36 cellular contexts compared by ENCODE assay signal in the genomic region with DNA sequence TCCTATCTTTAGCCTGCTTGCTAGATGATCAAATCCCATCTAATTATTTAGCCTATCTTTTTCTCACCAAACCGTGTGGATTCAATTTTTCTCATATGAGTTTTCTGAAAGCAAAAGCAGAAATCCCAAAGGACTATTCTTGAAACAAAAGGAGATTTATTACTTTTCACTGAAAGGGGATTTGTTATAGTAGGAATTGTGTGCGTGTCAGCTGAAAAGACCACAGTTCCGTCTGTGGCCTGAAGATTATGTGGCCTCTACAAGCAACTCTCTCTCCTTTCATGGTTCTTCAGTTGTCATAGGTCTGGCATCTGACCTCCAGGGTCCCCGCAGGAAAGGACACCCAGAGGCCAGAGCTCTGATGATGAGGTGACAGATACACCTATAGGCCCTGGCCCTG.
"Had no signal": no experiment of that assay in that cellular context is flagged by ENCODE, and none has a peak within 500 bp of the region (broad histone marks: within the 10 kb centered on the region; RNA-seq: fewer than 3 reads in every experiment).

No MANE protein-coding gene starts in this region.

- H3K4me3 Mint-ChIP-seq: activated CD4-positive, alpha-beta memory T cell treated with anti-CD3 and anti-CD28 coated beads, Interleukin-2, amount 10 ng/mL, durations not matched to agents 7 days and 5 days; activated CD4-positive, alpha-beta T cell treated with anti-CD3 and anti-CD28 coated beads for 36 hours; activated CD4-positive, alpha-beta T cell treated with anti-CD3 and anti-CD28 coated beads, Interleukin-2, amount 10 ng/mL, durations not matched to agents 7 days and 5 days; activated CD8-positive, alpha-beta memory T cell treated with anti-CD3 and anti-CD28 coated beads, Interleukin-2, amount 10 ng/mL, durations not matched to agents 7 days and 5 days; activated CD8-positive, alpha-beta T cell treated with anti-CD3 and anti-CD28 coated beads, Interleukin-2, amount 10 ng/mL, durations not matched to agents 7 days and 5 days; activated naive CD4-positive, alpha-beta T cell treated with anti-CD3 and anti-CD28 coated beads, Interleukin-2, amount 10 ng/mL, durations not matched to agents 7 days and 5 days; activated naive CD4-positive, alpha-beta T cell treated with anti-CD3 and anti-CD28 coated beads, Interleukin-2, amount 50 U/mL, for 24 hours; activated naive CD8-positive, alpha-beta T cell; activated naive CD8-positive, alpha-beta T cell treated with anti-CD3 and anti-CD28 coated beads, Interleukin-2, amount 10 ng/mL, durations not matched to agents 7 days and 5 days; activated naive CD8-positive, alpha-beta T cell treated with anti-CD3 and anti-CD28 coated beads, Interleukin-2, amount 50 U/mL, for 24 hours; activated T-cell treated with anti-CD3 and anti-CD28 coated beads, Interleukin-2, amount 50 U/mL, for 24 hours; brain; central memory CD8-positive, alpha-beta T cell; T-helper 1 cell treated with Interleukin-12 subunit alpha and Interleukin-12 subunit beta and Interleukin-4 antibody, amounts not matched to agents 30 μg/mL and 1 μg/mL, for 36 hours; T-helper 2 cell treated with Interferon-gamma antibody and Interleukin-4, amounts not matched to agents 5 μg/mL and 100 μg/mL, for 36 hours; WTC11 had no signal

- DNase-seq: activated CD4-positive, alpha-beta memory T cell treated with anti-CD3 and anti-CD28 coated beads, Interleukin-2, amount 10 ng/mL, durations not matched to agents 7 days and 5 days; activated CD4-positive, alpha-beta T cell treated with anti-CD3 and anti-CD28 coated beads for 1 hour; activated CD4-positive, alpha-beta T cell treated with anti-CD3 and anti-CD28 coated beads for 36 hours; activated CD4-positive, alpha-beta T cell treated with anti-CD3 and anti-CD28 coated beads, Interleukin-2, amount 10 ng/mL, durations not matched to agents 7 days and 5 days; activated CD4-positive, alpha-beta T cell treated with anti-CD3 and anti-CD28 coated beads, Interleukin-2, amount 50 U/mL, for 48 hours; activated CD4-positive, CD25-positive, alpha-beta regulatory T cell; activated CD8-positive, alpha-beta memory T cell treated with anti-CD3 and anti-CD28 coated beads for 24 hours; activated CD8-positive, alpha-beta memory T cell treated with anti-CD3 and anti-CD28 coated beads, Interleukin-2, amount 10 ng/mL, durations not matched to agents 7 days and 5 days; activated CD8-positive, alpha-beta memory T cell treated with anti-CD3 and anti-CD28 coated beads, Interleukin-2, amount 50 U/mL, for 48 hours; activated CD8-positive, alpha-beta T cell treated with anti-CD3 and anti-CD28 coated beads, Interleukin-2, amount 10 ng/mL, durations not matched to agents 7 days and 5 days; activated effector memory CD4-positive, alpha-beta T cell treated with Interleukin-2 at 50 U/mL for 16 hours; activated gamma-delta T cell; activated naive CD4-positive, alpha-beta T cell treated with anti-CD3 and anti-CD28 coated beads, Interleukin-2, amount 10 ng/mL, durations not matched to agents 7 days and 5 days; activated naive CD4-positive, alpha-beta T cell treated with Interleukin-2 at 50 U/mL for 16 hours; activated naive CD8-positive, alpha-beta T cell treated with anti-CD3 and anti-CD28 coated beads, Interleukin-2, amount 10 ng/mL, durations not matched to agents 7 days and 5 days; activated naive CD8-positive, alpha-beta T cell treated with anti-CD3 and anti-CD28 coated beads, Interleukin-2, amount 50 U/mL, for 24 hours; activated T-cell treated with anti-CD3 and anti-CD28 coated beads, Interleukin-2, amount 50 U/mL, for 24 hours; activated T-cell treated with anti-CD3 and anti-CD28 coated beads, Interleukin-2, amount 50 U/mL, for 48 hours; amygdala; anterior cingulate cortex; caudate nucleus; cerebellar nuclear complex; T-helper 1 cell; T-helper 2 cell; T-helper 9 cell; WERI-Rb-1 had no signal

- H3K36me3 Mint-ChIP-seq: activated CD8-positive, alpha-beta memory T cell treated with anti-CD3 and anti-CD28 coated beads, Interleukin-2, amount 10 ng/mL, durations not matched to agents 7 days and 5 days; activated naive CD4-positive, alpha-beta T cell treated with anti-CD3 and anti-CD28 coated beads, Interleukin-2, amount 10 ng/mL, durations not matched to agents 7 days and 5 days; activated naive CD4-positive, alpha-beta T cell treated with anti-CD3 and anti-CD28 coated beads, Interleukin-2, amount 50 U/mL, for 24 hours; activated naive CD8-positive, alpha-beta T cell; activated naive CD8-positive, alpha-beta T cell treated with anti-CD3 and anti-CD28 coated beads, Interleukin-2, amount 10 ng/mL, durations not matched to agents 7 days and 5 days; WTC11 had no signal

- H3K4me3 ChIP-seq: ascending aorta, cardiac muscle cell had no signal

- H3K27me3 Mint-ChIP-seq: activated CD4-positive, alpha-beta memory T cell treated with anti-CD3 and anti-CD28 coated beads, Interleukin-2, amount 10 ng/mL, durations not matched to agents 7 days and 5 days; activated naive CD4-positive, alpha-beta T cell treated with anti-CD3 and anti-CD28 coated beads, Interleukin-2, amount 10 ng/mL, durations not matched to agents 7 days and 5 days; brain had no signal

- H3K36me3 ChIP-seq: ascending aorta, cardiac muscle cell, WERI-Rb-1 had no signal

- H3K4me1 Mint-ChIP-seq: activated CD4-positive, alpha-beta memory T cell treated with anti-CD3 and anti-CD28 coated beads, Interleukin-2, amount 10 ng/mL, durations not matched to agents 7 days and 5 days; activated CD4-positive, alpha-beta T cell treated with anti-CD3 and anti-CD28 coated beads for 36 hours; activated CD4-positive, alpha-beta T cell treated with anti-CD3 and anti-CD28 coated beads, Interleukin-2, amount 10 ng/mL, durations not matched to agents 7 days and 5 days; activated CD8-positive, alpha-beta memory T cell treated with anti-CD3 and anti-CD28 coated beads, Interleukin-2, amount 10 ng/mL, durations not matched to agents 7 days and 5 days; activated naive CD4-positive, alpha-beta T cell treated with anti-CD3 and anti-CD28 coated beads, Interleukin-2, amount 10 ng/mL, durations not matched to agents 7 days and 5 days; activated naive CD4-positive, alpha-beta T cell treated with anti-CD3 and anti-CD28 coated beads, Interleukin-2, amount 50 U/mL, for 24 hours; activated naive CD8-positive, alpha-beta T cell treated with anti-CD3 and anti-CD28 coated beads, Interleukin-2, amount 10 ng/mL, durations not matched to agents 7 days and 5 days; activated naive CD8-positive, alpha-beta T cell treated with anti-CD3 and anti-CD28 coated beads, Interleukin-2, amount 50 U/mL, for 24 hours; central memory CD8-positive, alpha-beta T cell; WTC11 had no signal

- H3K27me3 ChIP-seq: ascending aorta had no signal

- H3K27ac Mint-ChIP-seq: activated CD4-positive, alpha-beta memory T cell treated with anti-CD3 and anti-CD28 coated beads, Interleukin-2, amount 10 ng/mL, durations not matched to agents 7 days and 5 days; activated CD4-positive, alpha-beta T cell treated with anti-CD3 and anti-CD28 coated beads for 36 hours; activated CD4-positive, alpha-beta T cell treated with anti-CD3 and anti-CD28 coated beads, Interleukin-2, amount 10 ng/mL, durations not matched to agents 7 days and 5 days; activated CD8-positive, alpha-beta memory T cell treated with anti-CD3 and anti-CD28 coated beads, Interleukin-2, amount 10 ng/mL, durations not matched to agents 7 days and 5 days; activated CD8-positive, alpha-beta T cell treated with anti-CD3 and anti-CD28 coated beads, Interleukin-2, amount 10 ng/mL, durations not matched to agents 7 days and 5 days; activated naive CD4-positive, alpha-beta T cell treated with anti-CD3 and anti-CD28 coated beads, Interleukin-2, amount 10 ng/mL, durations not matched to agents 7 days and 5 days; activated naive CD4-positive, alpha-beta T cell treated with anti-CD3 and anti-CD28 coated beads, Interleukin-2, amount 50 U/mL, for 24 hours; activated naive CD8-positive, alpha-beta T cell; activated naive CD8-positive, alpha-beta T cell treated with anti-CD3 and anti-CD28 coated beads, Interleukin-2, amount 10 ng/mL, durations not matched to agents 7 days and 5 days; activated naive CD8-positive, alpha-beta T cell treated with anti-CD3 and anti-CD28 coated beads, Interleukin-2, amount 50 U/mL, for 24 hours; activated T-cell treated with anti-CD3 and anti-CD28 coated beads, Interleukin-2, amount 50 U/mL, for 24 hours; activated T-helper 2 cell treated with anti-CD3 and anti-CD28 coated beads, Interferon-gamma antibody, Interleukin-2, Interleukin-4, amounts not matched to agents 10 μg/mL and 5 μg/mL and 100 μg/mL, durations not matched to agents 14 hours and 24 hours and 36 hours; T-helper 1 cell treated with Interleukin-12 subunit alpha and Interleukin-12 subunit beta and Interleukin-4 antibody, amounts not matched to agents 30 μg/mL and 1 μg/mL, for 36 hours; T-helper 2 cell treated with Interferon-gamma antibody and Interleukin-4, amounts not matched to agents 5 μg/mL and 100 μg/mL, for 36 hours; WTC11 had no signal

- H3K9me3 ChIP-seq: ascending aorta had no signal

- H3K9me3 Mint-ChIP-seq: activated CD4-positive, alpha-beta memory T cell treated with anti-CD3 and anti-CD28 coated beads, Interleukin-2, amount 10 ng/mL, durations not matched to agents 7 days and 5 days; activated CD4-positive, alpha-beta T cell treated with anti-CD3 and anti-CD28 coated beads, Interleukin-2, amount 10 ng/mL, durations not matched to agents 7 days and 5 days; activated naive CD4-positive, alpha-beta T cell treated with anti-CD3 and anti-CD28 coated beads, Interleukin-2, amount 10 ng/mL, durations not matched to agents 7 days and 5 days; activated naive CD4-positive, alpha-beta T cell treated with anti-CD3 and anti-CD28 coated beads, Interleukin-2, amount 50 U/mL, for 24 hours; activated naive CD8-positive, alpha-beta T cell treated with anti-CD3 and anti-CD28 coated beads, Interleukin-2, amount 10 ng/mL, durations not matched to agents 7 days and 5 days; activated naive CD8-positive, alpha-beta T cell treated with anti-CD3 and anti-CD28 coated beads, Interleukin-2, amount 50 U/mL, for 24 hours; activated T-cell treated with anti-CD3 and anti-CD28 coated beads, Interleukin-2, amount 50 U/mL, for 24 hours; activated T-helper 2 cell treated with anti-CD3 and anti-CD28 coated beads, Interferon-gamma antibody, Interleukin-2, Interleukin-4, amounts not matched to agents 10 μg/mL and 5 μg/mL and 100 μg/mL, durations not matched to agents 14 hours and 24 hours and 36 hours; central memory CD8-positive, alpha-beta T cell; T-helper 1 cell treated with Interleukin-12 subunit alpha and Interleukin-12 subunit beta and Interleukin-4 antibody, amounts not matched to agents 30 μg/mL and 1 μg/mL, for 36 hours; T-helper 2 cell treated with Interferon-gamma antibody and Interleukin-4, amounts not matched to agents 5 μg/mL and 100 μg/mL, for 36 hours; WTC11 had no signal

- H3K27ac ChIP-seq: ascending aorta, cardiac muscle cell, WERI-Rb-1 had no signal

- H3K4me1 ChIP-seq: ascending aorta had no signal
